9 cellular contexts compared by ENCODE assay signal in the genomic region with DNA sequence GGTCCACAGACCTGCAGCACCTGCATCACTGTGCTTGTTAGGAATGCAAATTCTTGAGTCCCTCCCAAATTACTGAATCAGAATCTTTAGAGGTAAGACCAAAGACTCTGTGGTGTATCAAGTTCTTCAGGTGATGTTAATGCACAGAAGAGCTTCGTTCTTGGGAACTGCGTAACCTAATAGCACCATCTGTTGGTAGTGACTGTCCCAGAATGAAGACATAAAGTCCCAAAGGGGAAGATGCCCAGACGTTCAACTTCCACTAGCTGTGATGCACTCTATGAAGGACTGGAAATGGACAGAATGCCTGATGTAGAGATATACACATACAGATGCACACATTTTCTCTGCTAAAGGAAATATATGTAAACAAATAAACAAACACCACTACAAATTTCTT.
DNase-seq lines count a peak whose midpoint lies in the region; ATAC-seq and TF ChIP-seq lines count a peak whose summit lies in the region.
"Had no signal": no experiment of that assay in that cellular context is flagged by ENCODE, and none has a peak within 500 bp of the region (broad histone marks: within the 10 kb centered on the region; RNA-seq: fewer than 3 reads in every experiment).

No MANE protein-coding gene starts in this region.

- no peaks in the 10 kb centered on the region for H3K9me3 ChIP-seq in testis
- H3K9me3 ChIP-seq: SJSA1 had no signal

- H3K9me3 Mint-ChIP-seq in activated naive CD4-positive, alpha-beta T cell treated with anti-CD3 and anti-CD28 coated beads, Interleukin-2, amount 50 U/mL, for 72 hours = peaks cover 3 to 4% of the 10 kb centered on the region in 2 donors

- no peak overlapping the region for H3K27ac Mint-ChIP-seq in activated naive CD4-positive, alpha-beta T cell treated with anti-CD3 and anti-CD28 coated beads, Interleukin-2, amount 50 U/mL, for 72 hours

- H3K4me3 ChIP-seq in testis = no peak overlapping the region
- H3K4me3 ChIP-seq: SJSA1 had no signal

- H3K27me3 ChIP-seq in testis = no peaks in the 10 kb centered on the region
- H3K27me3 ChIP-seq: SJSA1 had no signal

- TF ChIP-seq POLR2A in testis (IDR thresholded peaks at IDR 0.05) = no peak

- TF ChIP-seq CTCF in testis (IDR thresholded peaks at IDR 0.05) = no peak

- WGBS in testis, 2 donors = 30 to 43% methylated on average over 3 of the region's 3 CpGs

- no peak overlapping the region for H3K27ac ChIP-seq in testis
- H3K27ac ChIP-seq: SJSA1 had no signal

- DNase-seq in DMS114 treated with DMSO at 0.1 percent for 48 hours (lab: John Stamatoyannopoulos, UW; ENCODE audit: unreplicated experiment) (peak; percentile 9), RPMI8226 (peak; percentile 27), glomerular visceral epithelial cell (ENCODE audit: extremely low spot score) (peak; percentile 49), testis (peak; percentile 17)
- no peak for DNase-seq in activated naive CD4-positive, alpha-beta T cell treated with anti-CD3 and anti-CD28 coated beads, Interleukin-2, amount 50 U/mL, for 72 hours (ENCODE audit: low spot score in 2 of 2)
- no peak for DNase-seq in activated T-cell treated with anti-CD3 and anti-CD28 coated beads, Interleukin-2, amount 50 U/mL, for 1 hour

- intact Hi-C loops in testis (cut with DNase I; ENCODE audit: low total_unique reads) = no loop called here

- H3K4me1 ChIP-seq in testis = no peaks in the 10 kb centered on the region

- H3K36me3 Mint-ChIP-seq in activated naive CD4-positive, alpha-beta T cell treated with anti-CD3 and anti-CD28 coated beads, Interleukin-2, amount 50 U/mL, for 72 hours = no peaks in the 10 kb centered on the region

- H3K36me3 ChIP-seq in testis (ENCODE audit: low read depth, missing control alignments) = no peaks in the 10 kb centered on the region
- H3K36me3 ChIP-seq: SJSA1 had no signal

- peak; percentile 88 for ATAC-seq in GM21360 (IDR thresholded peaks at IDR 0.05; ENCODE audit: unreplicated experiment)
- peak; percentile 88 for ATAC-seq in HG03565 (IDR thresholded peaks at IDR 0.05; ENCODE audit: unreplicated experiment)
- ATAC-seq in activated naive CD4-positive, alpha-beta T cell treated with anti-CD3 and anti-CD28 coated beads, Interleukin-2, amount 50 U/mL, for 72 hours = no peak

Comparison
In these comparisons a context has a peak if more than half of its experiments do, and no peak if none do; other contexts are left out.
1. DNase-seq: peak in DMS114 treated with DMSO at 0.1 percent for 48 hours (single experiment), RPMI8226 (single experiment), glomerular visceral epithelial cell (single experiment) and testis (single experiment); none in activated naive CD4-positive, alpha-beta T cell treated with anti-CD3 and anti-CD28 coated beads, Interleukin-2, amount 50 U/mL, for 72 hours (0 of 2) and activated T-cell treated with anti-CD3 and anti-CD28 coated beads, Interleukin-2, amount 50 U/mL, for 1 hour (single experiment).
2. ATAC-seq: peak in GM21360 (single experiment) and HG03565 (single experiment); none in activated naive CD4-positive, alpha-beta T cell treated with anti-CD3 and anti-CD28 coated beads, Interleukin-2, amount 50 U/mL, for 72 hours (0 of 2).